In genomic region chr17:49739662-49740271, GRCh38 we compare ENCODE assay signal across 8 cellular contexts. TPM values are rescaled to one million over a fixed set of nuclear protein-coding genes. Genes with fewer than 3 reads are reported as not detected.
DNase-seq lines count a peak whose midpoint lies in the region; ATAC-seq, FAIRE-seq and TF ChIP-seq lines count a peak whose summit lies in the region.

No MANE protein-coding gene starts in this region.

- no peak overlapping the region for H3K9ac ChIP-seq in Karpas-422 (ENCODE audit: low read length)

- H3K4me1 Mint-ChIP-seq in memory B cell, result peaks cover 63% of the 10 kb centered on the region

- H3K4me2 ChIP-seq in Karpas-422 (ENCODE audit: low read depth, low read length, poor library complexity, severe bottlenecking), result no peak overlapping the region

- 41 to 59% (median 55%) methylated on average over 6 of the region's 6 CpGs for WGBS in adrenal gland, 4 donors

- no peaks in the 10 kb centered on the region for H4K20me1 ChIP-seq in Karpas-422 (ENCODE audit: insufficient read depth, low read depth, low read length)

- H3K4me3 ChIP-seq in adrenal gland (no peak overlapping the region), Karpas-422 (ENCODE audit: low read length) (no peak overlapping the region)

- H3K36me3 Mint-ChIP-seq in memory B cell, result peaks cover 17% of the 10 kb centered on the region

- no peaks in the 10 kb centered on the region for H3K27me3 Mint-ChIP-seq in memory B cell

- H3K27me3 ChIP-seq in adrenal gland, result no peaks in the 10 kb centered on the region
- no peaks in the 10 kb centered on the region; the same call in 1 of the 2 replicates for H3K27me3 ChIP-seq in Karpas-422 (ENCODE audit: low read length)

- peak overlapping the region; percentile 100 for H3K27ac Mint-ChIP-seq in memory B cell

- intact Hi-C loops in adrenal gland (cut with DNase I), result no loop called here

- peak overlapping the region in 2 of 5 donors; percentile 37 to 41 for H3K27ac ChIP-seq in adrenal gland
- no peak overlapping the region for H3K27ac ChIP-seq in Karpas-422 (ENCODE audit: low read length)

- H3K9me3 Mint-ChIP-seq in memory B cell, result no peaks in the 10 kb centered on the region

- peak; percentile 89 for FAIRE-seq in GM19239 (lab: Jason Lieb, UNC)

- no peaks in the 10 kb centered on the region for H3K9me2 ChIP-seq in Karpas-422 (replicated peaks; ENCODE audit: insufficient read depth, low read length)

- no peak overlapping the region for H2AFZ ChIP-seq in Karpas-422 (ENCODE audit: low read length)

- no peak for TF ChIP-seq POLR2A in adrenal gland (IDR thresholded peaks at IDR 0.05)

- ATAC-seq in memory B cell (ENCODE audit: low read depth) (peak; percentile 97), HG03097 (IDR thresholded peaks at IDR 0.05; ENCODE audit: low FRiP score, unreplicated experiment) (no peak)

- no peak for DNase-seq in GM19239 (ENCODE audit: insufficient read length, low spot score)
- peak; percentile 61 for DNase-seq in NCI-H1092 (lab: John Stamatoyannopoulos, UW)
- DNase-seq in T-helper 22 cell (ENCODE audit: low read depth), result peak; percentile 97
- DNase-seq in adrenal gland, result peak; percentile 54 to 94 (median 81)
- peak; percentile 89 to 94 for DNase-seq in memory B cell (ENCODE audit: low spot score in 2 of 2)
- DNase-seq in stimulated activated CD8-positive, alpha-beta memory T cell treated with anti-CD3 and anti-CD28 coated beads, Interleukin-7, amount 100 ng/mL, for 4 hours (ENCODE audit: low read depth in 2 of 2), result peak; percentile 83
- DNase-seq in Karpas-422, result no peak

- TF ChIP-seq CTCF in adrenal gland (IDR thresholded peaks at IDR 0.05), result no peak

- H3K4me1 ChIP-seq in adrenal gland (replicated peaks in 1 of 2) (peaks cover 6 to 45% of the 10 kb centered on the region in 2 donors), Karpas-422 (ENCODE audit: low read length) (no peaks in the 10 kb centered on the region)

- H3K9me3 ChIP-seq in adrenal gland (replicated peaks in 1 of 3) (no peaks in the 10 kb centered on the region), Karpas-422 (ENCODE audit: low read length) (no peaks in the 10 kb centered on the region)

- peak overlapping the region; percentile 85 for H3K4me3 Mint-ChIP-seq in memory B cell

- H3K79me2 ChIP-seq in Karpas-422 (ENCODE audit: low read length), result no peaks in the 10 kb centered on the region

- H3K36me3 ChIP-seq in adrenal gland (replicated peaks in 1 of 2) (no peaks in the 10 kb centered on the region), Karpas-422 (ENCODE audit: insufficient read depth, low read length) (no peaks in the 10 kb centered on the region)

RNA-seq across cellular contexts. Expression of gene FAM117A, which starts 24.2 kb away (rescaled TPM):
- total RNA-seq in adrenal gland, result 10 to 100 TPM in 6 of 8 donors, 1 to 10 TPM in 2; 7.9 to 16.3 (median 11.6) TPM
- 1 to 10 TPM; 4.6 to 9.6 (median 6.0) TPM for polyA plus RNA-seq in adrenal gland
- 0.52 TPM in 1 of 2 replicates, not detected in the other for total RNA-seq in Karpas-422 (2014; rRNA removed; shearing (Covaris generic); ENCODE audit: low replicate concordance)

RNA-seq across cellular contexts. Expression of gene SLC35B1, which starts 32.0 kb away (rescaled TPM):
- 10 to 100 TPM; 20.9 to 87.9 (median 36.3) TPM for total RNA-seq in adrenal gland
- polyA plus RNA-seq in adrenal gland, result 10 to 100 TPM; 41.6 to 87.2 (median 45.9) TPM
- 24.4 and 37.4 TPM in 2 replicates for total RNA-seq in Karpas-422 (2014; rRNA removed; shearing (Covaris generic); ENCODE audit: low replicate concordance)

RNA-seq across cellular contexts. Expression of gene KAT7, which starts 48.7 kb away (rescaled TPM):
- 10 to 100 TPM; 27.5 to 54.7 (median 43.5) TPM for total RNA-seq in adrenal gland
- polyA plus RNA-seq in adrenal gland, result 10 to 100 TPM in 1 of 3 donors, 1 to 10 TPM in 2; 5.2 to 32.5 (median 5.9) TPM
- total RNA-seq in Karpas-422 (2014; rRNA removed; shearing (Covaris generic); ENCODE audit: low replicate concordance), result 14.2 and 45.8 TPM in 2 replicates

Comparison
In these comparisons a context has a peak if more than half of its experiments do, and no peak if none do; other contexts are left out.
1. DNase-seq: peak in NCI-H1092 (single experiment), T-helper 22 cell (single experiment), adrenal gland (7 of 7), memory B cell (2 of 2) and stimulated activated CD8-positive, alpha-beta memory T cell treated with anti-CD3 and anti-CD28 coated beads, Interleukin-7, amount 100 ng/mL, for 4 hours (2 of 2); none in GM19239 (single experiment) and Karpas-422 (single experiment).